In the genomic region with DNA sequence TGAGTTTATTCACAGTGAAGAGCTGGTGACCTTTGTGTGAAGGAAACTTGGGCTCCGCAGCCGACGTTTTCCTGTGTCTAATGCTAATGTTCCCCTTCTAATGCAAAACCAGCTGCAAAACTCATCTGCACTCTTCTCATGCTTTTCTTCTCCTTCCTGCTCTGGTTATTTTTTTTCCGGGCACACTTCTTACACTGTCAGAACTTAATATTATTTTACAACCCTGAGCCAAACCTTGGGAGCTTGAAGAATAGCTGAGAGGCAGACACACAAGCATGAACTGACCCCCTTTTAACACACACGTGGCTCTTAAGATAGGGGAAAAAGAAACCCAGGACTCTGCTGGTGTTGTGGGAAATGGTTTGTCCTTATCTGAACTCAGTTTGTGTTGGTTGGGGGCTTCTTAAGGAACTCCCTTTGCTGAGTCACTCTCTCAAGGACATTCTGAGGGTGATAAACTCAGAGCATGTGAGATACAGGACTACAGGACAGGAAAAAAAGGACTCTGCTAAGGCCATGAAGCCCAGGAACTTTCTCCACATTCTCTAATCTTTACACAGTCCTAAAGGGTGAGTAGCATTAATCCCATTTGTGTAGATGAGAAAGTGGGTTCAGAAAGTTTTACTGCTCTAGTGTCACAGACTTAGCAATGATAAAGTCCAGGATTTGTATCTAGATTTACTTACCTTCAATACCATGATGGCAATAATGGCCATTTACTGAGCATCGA, we compare ENCODE assay signal across 1 cellular context.
TF ChIP-seq lines count a peak whose summit lies in the region.

No MANE protein-coding gene starts in this region.

TF ChIP-seq in K562, 482 proteins besides CTCF, POLR2A, EP300 and RAD21 (continued from another document and continues in another):
- TF ChIP-seq, protein P1, sequence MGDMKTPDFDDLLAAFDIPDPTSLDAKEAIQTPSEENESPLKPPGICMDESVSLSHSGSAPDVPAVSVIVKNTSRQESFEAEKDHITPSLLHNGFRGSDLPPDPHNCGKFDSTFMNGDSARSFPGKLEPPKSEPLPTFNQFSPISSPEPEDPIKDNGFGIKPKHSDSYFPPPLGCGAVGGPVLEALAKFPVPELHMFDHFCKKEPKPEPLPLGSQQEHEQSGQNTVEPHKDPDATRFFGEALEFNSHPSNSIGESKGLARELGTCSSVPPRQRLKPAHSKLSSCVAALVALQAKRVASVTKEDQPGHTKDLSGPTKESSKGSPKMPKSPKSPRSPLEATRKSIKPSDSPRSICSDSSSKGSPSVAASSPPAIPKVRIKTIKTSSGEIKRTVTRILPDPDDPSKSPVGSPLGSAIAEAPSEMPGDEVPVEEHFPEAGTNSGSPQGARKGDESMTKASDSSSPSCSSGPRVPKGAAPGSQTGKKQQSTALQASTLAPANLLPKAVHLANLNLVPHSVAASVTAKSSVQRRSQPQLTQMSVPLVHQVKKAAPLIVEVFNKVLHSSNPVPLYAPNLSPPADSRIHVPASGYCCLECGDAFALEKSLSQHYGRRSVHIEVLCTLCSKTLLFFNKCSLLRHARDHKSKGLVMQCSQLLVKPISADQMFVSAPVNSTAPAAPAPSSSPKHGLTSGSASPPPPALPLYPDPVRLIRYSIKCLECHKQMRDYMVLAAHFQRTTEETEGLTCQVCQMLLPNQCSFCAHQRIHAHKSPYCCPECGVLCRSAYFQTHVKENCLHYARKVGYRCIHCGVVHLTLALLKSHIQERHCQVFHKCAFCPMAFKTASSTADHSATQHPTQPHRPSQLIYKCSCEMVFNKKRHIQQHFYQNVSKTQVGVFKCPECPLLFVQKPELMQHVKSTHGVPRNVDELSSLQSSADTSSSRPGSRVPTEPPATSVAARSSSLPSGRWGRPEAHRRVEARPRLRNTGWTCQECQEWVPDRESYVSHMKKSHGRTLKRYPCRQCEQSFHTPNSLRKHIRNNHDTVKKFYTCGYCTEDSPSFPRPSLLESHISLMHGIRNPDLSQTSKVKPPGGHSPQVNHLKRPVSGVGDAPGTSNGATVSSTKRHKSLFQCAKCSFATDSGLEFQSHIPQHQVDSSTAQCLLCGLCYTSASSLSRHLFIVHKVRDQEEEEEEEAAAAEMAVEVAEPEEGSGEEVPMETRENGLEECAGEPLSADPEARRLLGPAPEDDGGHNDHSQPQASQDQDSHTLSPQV (IDR thresholded peaks at IDR 0.05): peak; percentile 95
- TF ChIP-seq ZBTB17 (CRISPR knock-in tag; IDR thresholded peaks at IDR 0.05) (no peak), SLC30A9 (CRISPR knock-in tag; IDR thresholded peaks at IDR 0.05) (no peak), GTF2E2 (tag; IDR thresholded peaks at IDR 0.05) (peak; percentile 93), CCNT2 (IDR thresholded peaks at IDR 0.05; ENCODE audit: borderline replicate concordance, extremely low read depth, insufficient read length, low read depth, low read length) (peak; percentile 90), POLR2AphosphoS5 (IDR thresholded peaks at IDR 0.05; ENCODE audit: control insufficient read depth, insufficient read depth, low read depth, low read length) (peak; percentile 91), KAT2B (IDR thresholded peaks at IDR 0.05; ENCODE audit: low read depth, low read length) (no peak), RUNX1 (IDR thresholded peaks at IDR 0.05; ENCODE audit: low read depth) (no peak), SMAD1 (IDR thresholded peaks at IDR 0.05; ENCODE audit: low read depth, low read length, partially characterized antibody) (no peak), ZFP30 (CRISPR knock-in tag; IDR thresholded peaks at IDR 0.05; ENCODE audit: borderline replicate concordance) (no peak), ZNF263 (CRISPR knock-in tag; IDR thresholded peaks at IDR 0.05; ENCODE audit: borderline replicate concordance) (no peak), MTA3 (IDR thresholded peaks at IDR 0.05; ENCODE audit: borderline replicate concordance) (peak; percentile 78), NR2C2 (CRISPR knock-in tag; IDR thresholded peaks at IDR 0.05) (no peak), NR2C2 (tag; IDR thresholded peaks at IDR 0.05) (peak; percentile 58; the same call in 1 of the 2 replicates), E2F6 (IDR thresholded peaks at IDR 0.05; ENCODE audit: borderline replicate concordance in 1 of 2, extremely low read depth in 1 of 2, insufficient read depth in 1 of 2, insufficient read length in 1 of 2, low read depth in 1 of 2, low read length in 1 of 2, poor library complexity in 1 of 2, severe bottlenecking in 1 of 2) (peak in 1 of 2 experiments; percentile 61), MNT (conservative IDR thresholded peaks at IDR 0.05) (peak; percentile 90 to 95), ZNF79 (CRISPR knock-in tag; IDR thresholded peaks at IDR 0.05; ENCODE audit: low read depth) (no peak), SUPT5H (IDR thresholded peaks at IDR 0.05) (peak; percentile 80), PML (IDR thresholded peaks at IDR 0.05; ENCODE audit: low read length) (peak; percentile 85), ZFP1 (CRISPR knock-in tag; IDR thresholded peaks at IDR 0.05) (0 out of 2 replicates have a peak, but pooled peaks have one; percentile 17), SRSF3 (IDR thresholded peaks at IDR 0.05; ENCODE audit: insufficient read depth, low read length) (no peak), ZFP36 (IDR thresholded peaks at IDR 0.05; ENCODE audit: low read depth, low read length, partially characterized antibody) (no peak), BCL6 (CRISPR knock-in tag; IDR thresholded peaks at IDR 0.05) (no peak), HMGN3 (IDR thresholded peaks at IDR 0.05; ENCODE audit: borderline replicate concordance, extremely low read depth, insufficient read length, low read depth, low read length) (peak; percentile 51), MEF2A (IDR thresholded peaks at IDR 0.05; ENCODE audit: control insufficient read depth, low read depth, low read length) (0 out of 2 replicates have a peak, but pooled peaks have one; percentile 15), WHSC1 (IDR thresholded peaks at IDR 0.05; ENCODE audit: low read length) (no peak), MBD2 (IDR thresholded peaks at IDR 0.05; ENCODE audit: borderline replicate concordance, low read depth) (peak; percentile 66; the same call in 1 of the 2 replicates), POLR2H (tag; IDR thresholded peaks at IDR 0.05; ENCODE audit: low read depth) (peak; percentile 82), ZNF668 (CRISPR knock-in tag; IDR thresholded peaks at IDR 0.05) (no peak), ZNF280B (CRISPR knock-in tag; IDR thresholded peaks at IDR 0.05) (no peak), FOXA3 (CRISPR knock-in tag; conservative IDR thresholded peaks at IDR 0.05 in 1 of 2, IDR thresholded peaks at IDR 0.05 in 1 of 2) (no peak), ZNF586 (CRISPR knock-in tag; conservative IDR thresholded peaks at IDR 0.05) (no peak), MCM5 (IDR thresholded peaks at IDR 0.05; ENCODE audit: low read depth) (no peak), ZNF77 (CRISPR knock-in tag; IDR thresholded peaks at IDR 0.05) (no peak), CBFA2T2 (conservative IDR thresholded peaks at IDR 0.05) (peak; percentile 79), PTRF (tag; IDR thresholded peaks at IDR 0.05) (0 out of 2 replicates have a peak, but pooled peaks have one; percentile 11), CBX1 (IDR thresholded peaks at IDR 0.05; ENCODE audit: low read depth) (peak; percentile 49; the same call in 1 of the 2 replicates), ESRRA (IDR thresholded peaks at IDR 0.05; ENCODE audit: borderline replicate concordance, low read depth) (peak; percentile 100), MXI1 (IDR thresholded peaks at IDR 0.05; ENCODE audit: low read depth, low read length) (peak; percentile 89), FOXK2 (conservative IDR thresholded peaks at IDR 0.05 in 1 of 2, IDR thresholded peaks at IDR 0.05 in 1 of 2; ENCODE audit: low read depth in 2 of 2) (peak; percentile 77 to 83), MLX (CRISPR knock-in tag; conservative IDR thresholded peaks at IDR 0.05) (no peak), NFRKB (IDR thresholded peaks at IDR 0.05; ENCODE audit: low read depth) (peak; percentile 55), HMG20A (CRISPR knock-in tag; conservative IDR thresholded peaks at IDR 0.05) (no peak), CAMTA2 (CRISPR knock-in tag; conservative IDR thresholded peaks at IDR 0.05) (no peak), ZFX (CRISPR knock-in tag; IDR thresholded peaks at IDR 0.05) (peak; percentile 28; the same call in 1 of the 2 replicates), POLR2B (IDR thresholded peaks at IDR 0.05; ENCODE audit: low read depth, partially characterized antibody) (peak; percentile 87), ZNF830 (CRISPR knock-in tag; IDR thresholded peaks at IDR 0.05) (no peak), SRSF9 (IDR thresholded peaks at IDR 0.05; ENCODE audit: borderline replicate concordance, low read depth, low read length) (no peak), RFX1 (IDR thresholded peaks at IDR 0.05) (no peak), NR3C1 (CRISPR knock-in tag; IDR thresholded peaks at IDR 0.05) (no peak), HDAC6 (IDR thresholded peaks at IDR 0.05; ENCODE audit: low read depth, low read length) (no peak), ZNF121 (CRISPR knock-in tag; conservative IDR thresholded peaks at IDR 0.05) (no peak), HDAC1 (IDR thresholded peaks at IDR 0.05) (peak in 1 of 2 experiments; percentile 89; a peak in 2 of 4 replicates), ZNF347 (CRISPR knock-in tag; IDR thresholded peaks at IDR 0.05; ENCODE audit: low read depth) (no peak), SMAD3 (CRISPR knock-in tag; conservative IDR thresholded peaks at IDR 0.05) (no peak), GTF2A2 (tag; IDR thresholded peaks at IDR 0.05) (no peak), BRD9 (IDR thresholded peaks at IDR 0.05; ENCODE audit: low read depth, partially characterized antibody) (peak; percentile 64)
- TF ChIP-seq, protein P2, sequence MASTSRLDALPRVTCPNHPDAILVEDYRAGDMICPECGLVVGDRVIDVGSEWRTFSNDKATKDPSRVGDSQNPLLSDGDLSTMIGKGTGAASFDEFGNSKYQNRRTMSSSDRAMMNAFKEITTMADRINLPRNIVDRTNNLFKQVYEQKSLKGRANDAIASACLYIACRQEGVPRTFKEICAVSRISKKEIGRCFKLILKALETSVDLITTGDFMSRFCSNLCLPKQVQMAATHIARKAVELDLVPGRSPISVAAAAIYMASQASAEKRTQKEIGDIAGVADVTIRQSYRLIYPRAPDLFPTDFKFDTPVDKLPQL (IDR thresholded peaks at IDR 0.05; ENCODE audit: extremely low read depth, insufficient read length): peak; percentile 52
- TF ChIP-seq, protein P3, sequence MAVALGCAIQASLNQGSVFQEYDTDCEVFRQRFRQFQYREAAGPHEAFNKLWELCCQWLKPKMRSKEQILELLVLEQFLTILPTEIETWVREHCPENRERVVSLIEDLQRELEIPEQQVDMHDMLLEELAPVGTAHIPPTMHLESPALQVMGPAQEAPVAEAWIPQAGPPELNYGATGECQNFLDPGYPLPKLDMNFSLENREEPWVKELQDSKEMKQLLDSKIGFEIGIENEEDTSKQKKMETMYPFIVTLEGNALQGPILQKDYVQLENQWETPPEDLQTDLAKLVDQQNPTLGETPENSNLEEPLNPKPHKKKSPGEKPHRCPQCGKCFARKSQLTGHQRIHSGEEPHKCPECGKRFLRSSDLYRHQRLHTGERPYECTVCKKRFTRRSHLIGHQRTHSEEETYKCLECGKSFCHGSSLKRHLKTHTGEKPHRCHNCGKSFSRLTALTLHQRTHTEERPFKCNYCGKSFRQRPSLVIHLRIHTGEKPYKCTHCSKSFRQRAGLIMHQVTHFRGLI (CRISPR knock-in tag; IDR thresholded peaks at IDR 0.05): 0 out of 2 replicates have a peak, but pooled peaks have one; percentile 51
- TF ChIP-seq, protein P4, sequence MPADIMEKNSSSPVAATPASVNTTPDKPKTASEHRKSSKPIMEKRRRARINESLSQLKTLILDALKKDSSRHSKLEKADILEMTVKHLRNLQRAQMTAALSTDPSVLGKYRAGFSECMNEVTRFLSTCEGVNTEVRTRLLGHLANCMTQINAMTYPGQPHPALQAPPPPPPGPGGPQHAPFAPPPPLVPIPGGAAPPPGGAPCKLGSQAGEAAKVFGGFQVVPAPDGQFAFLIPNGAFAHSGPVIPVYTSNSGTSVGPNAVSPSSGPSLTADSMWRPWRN (IDR thresholded peaks at IDR 0.05; ENCODE audit: low read depth): 0 out of 2 replicates have a peak, but pooled peaks have one; percentile 9
- TF ChIP-seq, protein P5, sequence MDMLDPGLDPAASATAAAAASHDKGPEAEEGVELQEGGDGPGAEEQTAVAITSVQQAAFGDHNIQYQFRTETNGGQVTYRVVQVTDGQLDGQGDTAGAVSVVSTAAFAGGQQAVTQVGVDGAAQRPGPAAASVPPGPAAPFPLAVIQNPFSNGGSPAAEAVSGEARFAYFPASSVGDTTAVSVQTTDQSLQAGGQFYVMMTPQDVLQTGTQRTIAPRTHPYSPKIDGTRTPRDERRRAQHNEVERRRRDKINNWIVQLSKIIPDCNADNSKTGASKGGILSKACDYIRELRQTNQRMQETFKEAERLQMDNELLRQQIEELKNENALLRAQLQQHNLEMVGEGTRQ (CRISPR knock-in tag; IDR thresholded peaks at IDR 0.05): no peak
